19 cellular contexts compared by ENCODE assay signal in genomic region chr11:103744496-103745153, GRCh38.
DNase-seq lines count a peak whose midpoint lies in the region; ATAC-seq lines count a peak whose summit lies in the region.
"Had no signal": no experiment of that assay in that cellular context is flagged by ENCODE, and none has a peak within 500 bp of the region (broad histone marks: within the 10 kb centered on the region; RNA-seq: fewer than 3 reads in every experiment).

No MANE protein-coding gene starts in this region.

- H3K36me3 Mint-ChIP-seq in memory B cell, result no peaks in the 10 kb centered on the region
- H3K36me3 Mint-ChIP-seq: IgD-negative memory B cell; stimulated activated memory B cell treated with anti-CD40 and anti-IgM and Interleukin-4, amounts not matched to agents 10 μg/mL and 1 μg/mL and 100 μg/mL, for 72 hours had no signal

- no peaks in the 10 kb centered on the region for H3K36me3 ChIP-seq in MG63
- H3K36me3 ChIP-seq: adrenal gland, spleen had no signal

- peak; percentile 51 for ATAC-seq in GM18868 (IDR thresholded peaks at IDR 0.05; ENCODE audit: unreplicated experiment)
- peak; percentile 76 for ATAC-seq in HG02588 (IDR thresholded peaks at IDR 0.05; ENCODE audit: unreplicated experiment)
- ATAC-seq in HG03469 (IDR thresholded peaks at IDR 0.05; ENCODE audit: unreplicated experiment), result peak; percentile 88
- ATAC-seq in memory B cell (ENCODE audit: low read depth), result peak; percentile 49
- ATAC-seq in HG03139 (IDR thresholded peaks at IDR 0.05; ENCODE audit: unreplicated experiment), result no peak
- ATAC-seq: stimulated activated memory B cell treated with anti-CD40 and anti-IgM and Interleukin-4, amounts not matched to agents 10 μg/mL and 1 μg/mL and 100 μg/mL, for 72 hours had no signal

- H3K9me3 ChIP-seq in MG63, result no peaks in the 10 kb centered on the region
- H3K9me3 ChIP-seq: adrenal gland had no signal

- H3K27me3 Mint-ChIP-seq in memory B cell, result no peaks in the 10 kb centered on the region

- H3K27ac Mint-ChIP-seq in memory B cell, result no peak overlapping the region
- H3K27ac Mint-ChIP-seq: stimulated activated memory B cell treated with anti-CD40 and anti-IgM and Interleukin-4, amounts not matched to agents 10 μg/mL and 1 μg/mL and 100 μg/mL, for 72 hours had no signal

- no peak for DNase-seq in memory B cell (ENCODE audit: low spot score in 2 of 2)
- no peak for DNase-seq in MG63
- no peak for DNase-seq in activated CD4-positive, alpha-beta T cell treated with anti-CD3 and anti-CD28 coated beads for 48 hours
- DNase-seq in KBM-7, result no peak
- DNase-seq: activated CD4-positive, CD25-positive, alpha-beta regulatory T cell treated with anti-CD3 and anti-CD28 coated beads, Interleukin-2, amount 50 U/mL, for 72 hours; activated effector memory CD4-positive, alpha-beta T cell treated with Interleukin-2 at 50 U/mL for 16 hours; adrenal gland; cerebellar nuclear complex; mesendoderm; NCI-H1092 treated with DMSO at 0.1 percent for 48 hours; SHP77; spleen; trophoblast cell had no signal

- in situ Hi-C loops in KBM-7 (cut with MboI; ENCODE audit: low pct_unique_long_range_greater_than_20kb, low sequenced_read_pairs), result no loop called here

- H3K4me3 ChIP-seq in MG63, result no peak overlapping the region
- H3K4me3 ChIP-seq: adrenal gland, spleen had no signal

- H3K27me3 ChIP-seq in MG63, result no peaks in the 10 kb centered on the region
- H3K27me3 ChIP-seq: adrenal gland, spleen had no signal

- no peaks in the 10 kb centered on the region for H3K9me3 Mint-ChIP-seq in memory B cell

- peaks cover 8% of the 10 kb centered on the region for H3K4me1 Mint-ChIP-seq in memory B cell

- H3K4me3 Mint-ChIP-seq in memory B cell, result no peak overlapping the region
- H3K4me3 Mint-ChIP-seq: stimulated activated memory B cell treated with anti-CD40 and anti-IgM and Interleukin-4, amounts not matched to agents 10 μg/mL and 1 μg/mL and 100 μg/mL, for 72 hours had no signal
